In genomic region chr18:48948112-48949050, GRCh38 we compare ENCODE assay signal across 8 cellular contexts. TPM values are rescaled to one million over a fixed set of nuclear protein-coding genes. Genes with fewer than 3 reads are reported as not detected.
DNase-seq lines count a peak whose midpoint lies in the region; ATAC-seq, FAIRE-seq and TF ChIP-seq lines count a peak whose summit lies in the region.

No MANE protein-coding gene starts in this region.

- intact Hi-C loops in kidney (cut with DNase I), result loop anchor here (10.0 kb wide), 1 partner anchor 104 kb away; no protein-coding TSS in a partner anchor

- H3K9ac ChIP-seq in kidney (ENCODE audit: low read length in 2 of 2), result peak overlapping the region; percentile 78 to 84

- no peaks in the 10 kb centered on the region for H3K27me3 ChIP-seq in bronchial epithelial cell (ENCODE audit: control insufficient read depth, insufficient read depth, low read length)

- H3K4me1 ChIP-seq in kidney (ENCODE audit: control insufficient read depth in 1 of 2, insufficient read depth in 1 of 2, low read depth in 1 of 2, low read length in 2 of 2), result peaks cover 36 to 42% of the 10 kb centered on the region in 2 donors

- FAIRE-seq in bronchial epithelial cell (lab: Jason Lieb, UNC), result no peak
- no peak for FAIRE-seq in kidney (lab: Jason Lieb, UNC)

- no peaks in the 10 kb centered on the region for H3K9me3 ChIP-seq in kidney (ENCODE audit: control insufficient read depth in 1 of 2, low read length in 2 of 2)

- DNase-seq in DMS53 (lab: John Stamatoyannopoulos, UW), result peak; percentile 84
- DNase-seq in HuH-7.5 (ENCODE audit: low spot score), result peak; percentile 93
- DNase-seq in T-helper 1 cell, result peak in 3 of 5 donors; percentile 20 to 53 (median 41)
- DNase-seq in bronchial epithelial cell (ENCODE audit: low read depth), result no peak
- peak; percentile 88 for DNase-seq in kidney
- DNase-seq in stimulated activated CD4-positive, alpha-beta T cell treated with anti-CD3 and anti-CD28 coated beads, Interleukin-4, amount 100 ng/mL, for 1 hour, result peak; percentile 42

- ATAC-seq in GM19324 (IDR thresholded peaks at IDR 0.05; ENCODE audit: low FRiP score, unreplicated experiment) (no peak), GM18858 (IDR thresholded peaks at IDR 0.05; ENCODE audit: unreplicated experiment) (no peak)

- TF ChIP-seq CTCF in bronchial epithelial cell (IDR thresholded peaks at IDR 0.05; ENCODE audit: insufficient read depth, low read length, severe bottlenecking) (no peak), kidney (IDR thresholded peaks at IDR 0.05; ENCODE audit: borderline replicate concordance, extremely low read depth, insufficient read depth) (no peak)

- H3K27ac ChIP-seq in kidney (ENCODE audit: low read depth in 2 of 2, low read length in 2 of 2), result peak overlapping the region; percentile 92

- peak overlapping the region; percentile 80 for H3K4me3 ChIP-seq in bronchial epithelial cell (ENCODE audit: low read depth, low read length)
- H3K4me3 ChIP-seq in kidney (ENCODE audit: low read length in 2 of 2), result peak overlapping the region; percentile 82 to 99

- H3K36me3 ChIP-seq in bronchial epithelial cell (ENCODE audit: control insufficient read depth, insufficient read depth, low read length), result peaks cover 4% of the 10 kb centered on the region
- peaks cover 0 to 22% of the 10 kb centered on the region in 2 donors for H3K36me3 ChIP-seq in kidney (ENCODE audit: control insufficient read depth in 1 of 2, insufficient read depth in 2 of 2, low read length in 2 of 2)

RNA-seq across cellular contexts. Expression of gene SMAD7, which starts 2.4 kb away (rescaled TPM):
- 11.5 and 19.2 TPM in 2 replicates for total RNA-seq in bronchial epithelial cell
- 32.6 TPM for total RNA-seq in kidney
- polyA plus RNA-seq in kidney (ENCODE audit: insufficient read depth, low read depth, low replicate concordance), result 17.3 TPM
